1 cellular context compared by ENCODE assay signal in genomic region chr10:46028584-46029570, GRCh38.
A peak's percentile ranks its signal among the peaks of the same experiment; 100 is the strongest.
TF ChIP-seq lines count a peak whose summit lies in the region.

No MANE protein-coding gene starts in this region.

TF ChIP-seq in HepG2, 621 proteins besides CTCF, POLR2A, EP300 and RAD21 (continued from another document and continues in another):
- TF ChIP-seq MAF1 (CRISPR knock-in tag; IDR thresholded peaks at IDR 0.05; ENCODE audit: borderline replicate concordance) (no peak), PAF1 (CRISPR knock-in tag; IDR thresholded peaks at IDR 0.05) (peak; percentile 98), TAF1 (CRISPR knock-in tag; IDR thresholded peaks at IDR 0.05) (peak; percentile 50; the same call in 1 of the 2 replicates), TBL1XR1 (IDR thresholded peaks at IDR 0.05; ENCODE audit: borderline replicate concordance, low read length, partially characterized antibody) (no peak), ZNF331 (CRISPR knock-in tag; IDR thresholded peaks at IDR 0.05) (peak; percentile 68; the same call in 1 of the 2 replicates), ZNF33A (CRISPR knock-in tag; IDR thresholded peaks at IDR 0.05; ENCODE audit: borderline replicate concordance) (no peak), POLR2AphosphoS5 (IDR thresholded peaks at IDR 0.05; ENCODE audit: low read depth, low read length) (peak; percentile 86), NAIF1 (CRISPR knock-in tag; IDR thresholded peaks at IDR 0.05; ENCODE audit: borderline replicate concordance) (0 out of 2 replicates have a peak, but pooled peaks have one; percentile 27), THAP11 (CRISPR knock-in tag; IDR thresholded peaks at IDR 0.05) (peak; percentile 49; the same call in 1 of the 2 replicates), HOMEZ (CRISPR knock-in tag; IDR thresholded peaks at IDR 0.05; ENCODE audit: low read depth) (0 out of 2 replicates have a peak, but pooled peaks have one; percentile 12), SKI (IDR thresholded peaks at IDR 0.05; ENCODE audit: partially characterized antibody) (peak; percentile 23), AFF4 (CRISPR knock-in tag; IDR thresholded peaks at IDR 0.05) (peak; percentile 38; the same call in 1 of the 2 replicates), TFAP4 (IDR thresholded peaks at IDR 0.05; ENCODE audit: borderline replicate concordance, low read depth) (peak; percentile 49; the same call in 1 of the 2 replicates), ARID4A (CRISPR knock-in tag; IDR thresholded peaks at IDR 0.05; ENCODE audit: borderline replicate concordance) (peak; percentile 51; the same call in 1 of the 2 replicates), HNF4G (IDR thresholded peaks at IDR 0.05; ENCODE audit: borderline replicate concordance, low read depth, low read length) (peak; percentile 97), HNF4G (CRISPR knock-in tag; IDR thresholded peaks at IDR 0.05; ENCODE audit: borderline replicate concordance, low read depth) (peak; percentile 62; the same call in 1 of the 2 replicates), HOXD1 (CRISPR knock-in tag; IDR thresholded peaks at IDR 0.05) (no peak), ZSCAN20 (CRISPR knock-in tag; IDR thresholded peaks at IDR 0.05; ENCODE audit: borderline replicate concordance) (no peak), MXI1 (IDR thresholded peaks at IDR 0.05; ENCODE audit: borderline replicate concordance, low read depth, low read length) (peak; percentile 37; the same call in 1 of the 3 replicates), POGZ (CRISPR knock-in tag; IDR thresholded peaks at IDR 0.05) (0 out of 2 replicates have a peak, but pooled peaks have one; percentile 36), SIX4 (CRISPR knock-in tag; IDR thresholded peaks at IDR 0.05) (peak; percentile 97), MYPOP (CRISPR knock-in tag; IDR thresholded peaks at IDR 0.05) (no peak), SMC3 (IDR thresholded peaks at IDR 0.05; ENCODE audit: low read length) (peak; percentile 85), SMYD3 (CRISPR knock-in tag; IDR thresholded peaks at IDR 0.05) (0 out of 2 replicates have a peak, but pooled peaks have one; percentile 27), PITX1 (CRISPR knock-in tag; IDR thresholded peaks at IDR 0.05) (peak; percentile 15; the same call in 1 of the 2 replicates), ZNF280B (CRISPR knock-in tag; IDR thresholded peaks at IDR 0.05; ENCODE audit: borderline replicate concordance) (no peak), CREB1 (IDR thresholded peaks at IDR 0.05) (peak; percentile 45; the same call in 1 of the 2 replicates), CREB1 (CRISPR knock-in tag; IDR thresholded peaks at IDR 0.05) (0 out of 2 replicates have a peak, but pooled peaks have one; percentile 49), MAZ (IDR thresholded peaks at IDR 0.05; ENCODE audit: borderline replicate concordance, low read depth, low read length) (no peak), MAZ (CRISPR knock-in tag; IDR thresholded peaks at IDR 0.05; ENCODE audit: low read depth) (no peak), SATB2 (CRISPR knock-in tag; IDR thresholded peaks at IDR 0.05) (peak; percentile 26; the same call in 1 of the 2 replicates), ZNF430 (CRISPR knock-in tag; IDR thresholded peaks at IDR 0.05) (0 out of 2 replicates have a peak, but pooled peaks have one; percentile 37), HNRNPK (IDR thresholded peaks at IDR 0.05; ENCODE audit: low read depth, low read length, poor library complexity, severe bottlenecking) (peak; percentile 62), KDM5A (IDR thresholded peaks at IDR 0.05; ENCODE audit: borderline replicate concordance, low read length) (peak; percentile 70; the same call in 1 of the 2 replicates), POLR2AphosphoS2 (IDR thresholded peaks at IDR 0.05; ENCODE audit: low read depth, low read length) (peak; percentile 74; the same call in 1 of the 2 replicates), KDM3A (CRISPR knock-in tag; IDR thresholded peaks at IDR 0.05; ENCODE audit: low read depth) (0 out of 2 replicates have a peak, but pooled peaks have one; percentile 33), ARID2 (CRISPR knock-in tag; IDR thresholded peaks at IDR 0.05; ENCODE audit: borderline replicate concordance) (0 out of 2 replicates have a peak, but pooled peaks have one; percentile 26), NCOA2 (CRISPR knock-in tag; IDR thresholded peaks at IDR 0.05) (peak; percentile 21; the same call in 1 of the 2 replicates), THRA (CRISPR knock-in tag; IDR thresholded peaks at IDR 0.05; ENCODE audit: borderline replicate concordance) (peak; percentile 53; the same call in 1 of the 2 replicates), ATF2 (CRISPR knock-in tag; IDR thresholded peaks at IDR 0.05) (0 out of 2 replicates have a peak, but pooled peaks have one; percentile 45), ZBTB1 (CRISPR knock-in tag; IDR thresholded peaks at IDR 0.05; ENCODE audit: borderline replicate concordance) (no peak)
